ENCODE assay signal across 8 cellular contexts in the genomic region with DNA sequence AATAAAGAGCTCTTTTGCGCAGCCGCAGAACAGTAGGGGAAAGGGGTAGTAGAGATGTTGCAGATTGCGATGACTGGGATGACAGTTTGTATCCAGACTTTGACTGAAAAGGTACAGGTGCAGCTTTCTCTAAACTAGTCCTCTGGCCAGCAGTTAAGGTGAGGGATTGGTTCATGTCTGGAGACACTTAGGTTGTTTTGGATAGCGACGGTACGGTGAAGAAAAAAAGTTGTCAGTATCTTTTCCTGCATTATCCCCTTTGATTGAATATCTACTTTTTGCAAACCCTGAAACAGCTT. TPM values are rescaled to one million over a fixed set of nuclear protein-coding genes. Genes with fewer than 3 reads are reported as not detected.
DNase-seq lines count a peak whose midpoint lies in the region; ATAC-seq and TF ChIP-seq lines count a peak whose summit lies in the region.

No MANE protein-coding gene starts in this region.

- peak overlapping the region; percentile 96; the same call in 1 of the 2 replicates for H2AFZ ChIP-seq in KMS-11 (ENCODE audit: low read depth)

- no peaks in the 10 kb centered on the region for H4K20me1 ChIP-seq in KMS-11 (ENCODE audit: insufficient read depth)

- H3K9ac ChIP-seq in KMS-11: peak overlapping the region; percentile 92

- H3K4me1 ChIP-seq in KMS-11 (ENCODE audit: low read depth, poor library complexity, severe bottlenecking): peaks cover 15% of the 10 kb centered on the region
- H3K4me1 ChIP-seq in thyroid gland: peaks cover 19 to 21% of the 10 kb centered on the region in 2 donors

- peak; percentile 7 for ATAC-seq in activated naive CD8-positive, alpha-beta T cell treated with anti-CD3 and anti-CD28 coated beads, Interleukin-2, amount 50 U/mL, for 24 hours
- ATAC-seq in HG02973 (IDR thresholded peaks at IDR 0.05; ENCODE audit: unreplicated experiment): no peak

- H3K36me3 ChIP-seq in KMS-11 (ENCODE audit: insufficient read depth) (no peaks in the 10 kb centered on the region), thyroid gland (peaks cover 15 to 19% of the 10 kb centered on the region in 2 donors)

- peaks cover 0 to 1% (median 0%) of the 10 kb centered on the region in 7 donors for H3K9me3 Mint-ChIP-seq in CD14-positive monocyte
- H3K9me3 Mint-ChIP-seq in activated naive CD8-positive, alpha-beta T cell treated with anti-CD3 and anti-CD28 coated beads, Interleukin-2, amount 50 U/mL, for 24 hours: no peaks in the 10 kb centered on the region

- H3K27me3 Mint-ChIP-seq in CD14-positive monocyte (ENCODE audit: low read depth in 3 of 3): peaks cover 0 to 5% (median 4%) of the 10 kb centered on the region in 3 donors
- no peaks in the 10 kb centered on the region for H3K27me3 Mint-ChIP-seq in activated naive CD8-positive, alpha-beta T cell treated with anti-CD3 and anti-CD28 coated beads, Interleukin-2, amount 50 U/mL, for 24 hours

- H3K27ac ChIP-seq in KMS-11 (peak overlapping the region; percentile 94), thyroid gland (peak overlapping the region in 2 of 3 donors; percentile 95 to 99)

- intact Hi-C loops in CD14-positive monocyte (cut with micrococcal nuclease) (loop anchor here (2.0 kb wide), 2 partner anchors 13 to 59 kb away; a partner anchor contains a TSS), thyroid gland (cut with DNase I) (no loop called here)

- peak overlapping the region; percentile 95 for H3K4me3 Mint-ChIP-seq in CD14-positive monocyte
- peak overlapping the region; percentile 100 for H3K4me3 Mint-ChIP-seq in activated naive CD8-positive, alpha-beta T cell treated with anti-CD3 and anti-CD28 coated beads, Interleukin-2, amount 50 U/mL, for 24 hours

- peaks cover 24% of the 10 kb centered on the region for H3K4me1 Mint-ChIP-seq in CD14-positive monocyte
- H3K4me1 Mint-ChIP-seq in activated naive CD8-positive, alpha-beta T cell treated with anti-CD3 and anti-CD28 coated beads, Interleukin-2, amount 50 U/mL, for 24 hours: peaks cover 51% of the 10 kb centered on the region

- H3K79me2 ChIP-seq in KMS-11 (ENCODE audit: insufficient read depth, low read depth): peaks cover 20% of the 10 kb centered on the region

- H3K27me3 ChIP-seq in KMS-11 (ENCODE audit: insufficient read depth, low read depth): no peaks in the 10 kb centered on the region
- H3K27me3 ChIP-seq in thyroid gland: no peaks in the 10 kb centered on the region

- H3K9me3 ChIP-seq in thyroid gland: no peaks in the 10 kb centered on the region

- TF ChIP-seq POLR2A in thyroid gland (IDR thresholded peaks at IDR 0.05): no peak

- peak overlapping the region; percentile 97 for H3K4me2 ChIP-seq in KMS-11

- TF ChIP-seq CTCF in CD14-positive monocyte (IDR thresholded peaks at IDR 0.05): no peak
- TF ChIP-seq CTCF in KMS-11 (conservative IDR thresholded peaks at IDR 0.05; ENCODE audit: low read depth, low read length): no peak
- no peak for TF ChIP-seq CTCF in thyroid gland (IDR thresholded peaks at IDR 0.05)

- H3K4me3 ChIP-seq in KMS-11 (IDR thresholded peaks at IDR 0.05; ENCODE audit: insufficient read depth, low read depth, low read length) (no peak overlapping the region), thyroid gland (replicated peaks in 1 of 3) (peak overlapping the region; percentile 43 to 98 (median 94))

- 2% methylated on average over 6 of the region's 6 CpGs for WGBS in thyroid gland, 2 donors

- DNase-seq in CD14-positive monocyte (ENCODE audit: low spot score) (no peak), kidney glomerular epithelial cell (lab: John Stamatoyannopoulos, UW) (peak; percentile 29), thyroid gland (no peak), retina (no peak)
- no peak for DNase-seq in activated naive CD8-positive, alpha-beta T cell treated with anti-CD3 and anti-CD28 coated beads, Interleukin-2, amount 50 U/mL, for 24 hours
- no peak for DNase-seq in stimulated activated CD4-positive, alpha-beta T cell treated with anti-CD3 and anti-CD28 coated beads, Interleukin-2, amount 100 ng/mL, for 24 hours

- H3K27ac Mint-ChIP-seq in CD14-positive monocyte: peak overlapping the region; percentile 95 to 100 (median 99)
- H3K27ac Mint-ChIP-seq in activated naive CD8-positive, alpha-beta T cell treated with anti-CD3 and anti-CD28 coated beads, Interleukin-2, amount 50 U/mL, for 24 hours: peak overlapping the region; percentile 100

- peaks cover 36 to 39% of the 10 kb centered on the region in 2 donors for H3K36me3 Mint-ChIP-seq in CD14-positive monocyte
- H3K36me3 Mint-ChIP-seq in activated naive CD8-positive, alpha-beta T cell treated with anti-CD3 and anti-CD28 coated beads, Interleukin-2, amount 50 U/mL, for 24 hours (ENCODE audit: low read depth): peaks cover 59% of the 10 kb centered on the region

RNA-seq across cellular contexts. Expression of a gene that starts 0.5 kb away (rescaled TPM):
- 1 to 10 TPM; 2.8 to 3.6 TPM for polyA plus RNA-seq in CD14-positive monocyte
- 10 to 100 TPM in 2 of 4 donors, 1 to 10 TPM in 2; 7.4 to 18.0 (median 12.2) TPM for total RNA-seq in thyroid gland

RNA-seq across cellular contexts. Expression of a gene that starts 1.3 kb away (rescaled TPM):
- polyA plus RNA-seq in CD14-positive monocyte: 10 to 100 TPM; 10.3 to 12.9 TPM
- 10 to 100 TPM; 33.9 to 77.7 (median 37.7) TPM for total RNA-seq in thyroid gland

RNA-seq across cellular contexts. Expression of a gene that starts 13.6 kb away (rescaled TPM):
- 10 to 100 TPM in 1 of 2 donors, 1 to 10 TPM in 1; 7.5 to 14.6 TPM for polyA plus RNA-seq in CD14-positive monocyte
- total RNA-seq in thyroid gland: 10 to 100 TPM; 41.4 to 47.1 (median 43.5) TPM

RNA-seq across cellular contexts. Expression of a gene that starts 59.4 kb away (rescaled TPM):
- 10 to 100 TPM in 1 of 2 donors, 1 to 10 TPM in 1; 9.5 to 16.4 TPM for polyA plus RNA-seq in CD14-positive monocyte
- 10 to 100 TPM; 49.1 to 72.2 (median 57.0) TPM for total RNA-seq in thyroid gland
